23 cellular contexts compared by ENCODE assay signal in the genomic region with DNA sequence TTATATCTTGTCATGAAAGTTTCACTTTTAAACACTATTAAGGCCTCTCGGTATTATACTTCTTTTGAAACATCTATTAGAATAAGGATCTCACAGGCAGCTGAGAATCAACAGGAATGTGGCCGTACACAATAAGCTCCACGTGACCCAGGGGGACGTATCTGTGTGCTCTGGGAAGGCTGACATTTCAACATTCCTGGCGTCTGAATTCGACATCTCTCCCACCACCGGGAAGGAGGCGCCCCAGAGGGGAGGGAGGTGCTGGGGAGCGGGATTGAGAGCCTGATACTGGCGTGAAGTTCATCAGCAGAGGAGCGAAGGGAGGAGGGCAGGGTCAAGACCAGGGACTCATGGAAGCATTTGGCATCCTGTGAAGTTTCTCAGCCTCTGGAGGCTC.
DNase-seq lines count a peak whose midpoint lies in the region; ATAC-seq and TF ChIP-seq lines count a peak whose summit lies in the region.
"Had no signal": no experiment of that assay in that cellular context is flagged by ENCODE, and none has a peak within 500 bp of the region (broad histone marks: within the 10 kb centered on the region; RNA-seq: fewer than 3 reads in every experiment).

No MANE protein-coding gene starts in this region.

- H3K4me1 Mint-ChIP-seq in chondrocyte (ENCODE audit: low read depth) (no peaks in the 10 kb centered on the region), type B pancreatic cell (ENCODE audit: unreplicated experiment) (peaks cover 6% of the 10 kb centered on the region)
- peaks cover 0 to 4% (median 0%) of the 10 kb centered on the region in 7 donors for H3K4me1 Mint-ChIP-seq in naive thymus-derived CD4-positive, alpha-beta T cell
- H3K4me1 Mint-ChIP-seq: activated B cell treated with CpG ODN at 0.5 μM for 24 hours; activated naive CD8-positive, alpha-beta T cell treated with anti-CD3 and anti-CD28 coated beads for 36 hours had no signal

- H3K27me3 Mint-ChIP-seq in chondrocyte (ENCODE audit: low read depth) (peaks cover 29% of the 10 kb centered on the region), type B pancreatic cell (peaks cover 27% of the 10 kb centered on the region)
- peaks cover 0 to 31% (median 2%) of the 10 kb centered on the region in 5 donors for H3K27me3 Mint-ChIP-seq in naive thymus-derived CD4-positive, alpha-beta T cell
- H3K27me3 Mint-ChIP-seq: activated B cell treated with CpG ODN at 0.5 μM for 24 hours had no signal

- H3K27ac Mint-ChIP-seq in chondrocyte (ENCODE audit: unreplicated experiment) = no peak overlapping the region
- H3K27ac Mint-ChIP-seq in type B pancreatic cell = peak overlapping the region; percentile 58
- H3K27ac Mint-ChIP-seq in naive thymus-derived CD4-positive, alpha-beta T cell = no peak overlapping the region
- H3K27ac Mint-ChIP-seq: activated B cell treated with CpG ODN at 0.5 μM for 24 hours; activated naive CD8-positive, alpha-beta T cell treated with anti-CD3 and anti-CD28 coated beads for 36 hours; activated T-cell treated with anti-CD3 and anti-CD28 coated beads, Interleukin-2, amount 50 U/mL, for 72 hours had no signal

- no peak overlapping the region for H3K9ac ChIP-seq in mesendoderm (ENCODE audit: low read length)
- H3K9ac ChIP-seq in GM23248 = no peak overlapping the region
- H3K9ac ChIP-seq: BLaER1 treated with 17β-estradiol and CSF1 and Interleukin-3, amounts not matched to agents 10 nM and 100 nM had no signal

- H4K20me1 ChIP-seq in GM23248 (ENCODE audit: insufficient read depth) = no peaks in the 10 kb centered on the region
- H4K20me1 ChIP-seq: BLaER1 treated with 17β-estradiol and CSF1 and Interleukin-3, amounts not matched to agents 10 nM and 100 nM had no signal

- no peak overlapping the region for H3K4me3 Mint-ChIP-seq in chondrocyte (ENCODE audit: unreplicated experiment)
- H3K4me3 Mint-ChIP-seq in type B pancreatic cell = peak overlapping the region; percentile 54
- no peak overlapping the region for H3K4me3 Mint-ChIP-seq in naive thymus-derived CD4-positive, alpha-beta T cell
- H3K4me3 Mint-ChIP-seq: activated B cell treated with CpG ODN at 0.5 μM for 24 hours; activated naive CD8-positive, alpha-beta T cell treated with anti-CD3 and anti-CD28 coated beads for 36 hours; activated T-cell treated with anti-CD3 and anti-CD28 coated beads, Interleukin-2, amount 50 U/mL, for 72 hours had no signal

- peak overlapping the region; percentile 22 for H3K4me2 ChIP-seq in mesendoderm (ENCODE audit: low read length)
- no peak overlapping the region for H3K4me2 ChIP-seq in GM23248 (ENCODE audit: unreplicated experiment)
- H3K4me2 ChIP-seq: A549; BLaER1 treated with 17β-estradiol and CSF1 and Interleukin-3, amounts not matched to agents 10 nM and 100 nM had no signal

- H3K9me2 ChIP-seq in GM23248 (ENCODE audit: insufficient read depth) = no peaks in the 10 kb centered on the region

- H4K8ac ChIP-seq in mesendoderm (ENCODE audit: low read depth, low read length) = no peak overlapping the region

- no peak overlapping the region for H2AFZ ChIP-seq in GM23248

- POLR2A ChIA-PET in naive thymus-derived CD4-positive, alpha-beta T cell (lab: Charles Lee) = no interaction called here

- no peak overlapping the region for H3K23ac ChIP-seq in mesendoderm (ENCODE audit: low read length)

- H3K79me2 ChIP-seq in mesendoderm (ENCODE audit: control insufficient read depth, insufficient read depth, low read length) = no peaks in the 10 kb centered on the region
- no peaks in the 10 kb centered on the region for H3K79me2 ChIP-seq in GM23248 (ENCODE audit: insufficient read depth)

- H3K36me3 ChIP-seq in mesendoderm (ENCODE audit: control insufficient read depth, insufficient read depth, low read length) (no peaks in the 10 kb centered on the region), GM23248 (ENCODE audit: low read depth) (no peaks in the 10 kb centered on the region)
- H3K36me3 ChIP-seq in naive thymus-derived CD4-positive, alpha-beta T cell (ENCODE audit: control insufficient read depth in 2 of 3, insufficient read depth in 3 of 3, low read length in 3 of 3) = no peaks in the 10 kb centered on the region
- H3K36me3 ChIP-seq: BLaER1 treated with 17β-estradiol and CSF1 and Interleukin-3, amounts not matched to agents 10 nM and 100 nM; SJSA1; stomach; upper lobe of right lung had no signal

- H3K4me3 ChIP-seq in mesendoderm (ENCODE audit: low read length) (no peak overlapping the region), GM23248 (no peak overlapping the region)
- no peak overlapping the region for H3K4me3 ChIP-seq in naive thymus-derived CD4-positive, alpha-beta T cell (ENCODE audit: low read length)
- H3K4me3 ChIP-seq: A549; BLaER1 treated with 17β-estradiol and CSF1 and Interleukin-3, amounts not matched to agents 10 nM and 100 nM; SJSA1; stomach; upper lobe of right lung had no signal

- WGBS in mesendoderm (ENCODE audit: extremely low coverage, insufficient coverage, low lambda C conversion rate) = no CpG with 5 or more reads among the region's 11 CpGs
- 2 to 4% methylated on average over 11 of the region's 11 CpGs for WGBS in GM23248 (ENCODE audit: low coverage in 1 of 2, low lambda C conversion rate in 2 of 2, missing lambda C conversion rate in 2 of 2), 2 experiments

- DNase-seq in Right ventricle myocardium superior (no peak), left ventricle myocardium superior (no peak), chondrocyte (ENCODE audit: low spot score) (peak; percentile 44), mesendoderm (peak; percentile 91), type B pancreatic cell (ENCODE audit: extremely low spot score, unreplicated experiment) (no peak), GM23248 (no peak), caudate nucleus (lab: John Stamatoyannopoulos, UW) (no peak)
- no peak for DNase-seq in naive thymus-derived CD4-positive, alpha-beta T cell
- DNase-seq: activated B cell treated with CpG ODN at 0.5 μM for 24 hours; activated CD8-positive, alpha-beta memory T cell treated with anti-CD3 and anti-CD28 coated beads for 24 hours; activated naive CD8-positive, alpha-beta T cell treated with anti-CD3 and anti-CD28 coated beads for 36 hours; activated T-cell treated with anti-CD3 and anti-CD28 coated beads, Interleukin-2, amount 50 U/mL, for 72 hours; GOT3; NCI-H1417 treated with DMSO at 0.1 percent for 48 hours; NCI-H69; OCI-M1; stimulated activated CD4-positive, alpha-beta T cell treated with anti-CD3 and anti-CD28 coated beads, Interleukin-4, amount 100 ng/mL, for 24 hours; stomach; T-helper 2 cell; upper lobe of right lung had no signal

- no peak overlapping the region for H3K4ac ChIP-seq in mesendoderm (ENCODE audit: low read depth, low read length)

- H3K9me3 ChIP-seq in naive thymus-derived CD4-positive, alpha-beta T cell (ENCODE audit: control insufficient read depth in 2 of 3, low read length in 3 of 3) = no peaks in the 10 kb centered on the region
- no peaks in the 10 kb centered on the region for H3K9me3 ChIP-seq in GM23248 (ENCODE audit: low read depth)
- H3K9me3 ChIP-seq: A549; BLaER1 treated with 17β-estradiol and CSF1 and Interleukin-3, amounts not matched to agents 10 nM and 100 nM; SJSA1; stomach; upper lobe of right lung had no signal

- no peak overlapping the region for H3K27ac ChIP-seq in mesendoderm (ENCODE audit: low read depth, low read length)
- H3K27ac ChIP-seq in naive thymus-derived CD4-positive, alpha-beta T cell (ENCODE audit: low read depth, low read length) = no peak overlapping the region
- H3K27ac ChIP-seq in GM23248 = no peak overlapping the region
- H3K27ac ChIP-seq in caudate nucleus (ENCODE audit: low read depth, low read length) = no peak overlapping the region
- H3K27ac ChIP-seq: A549; BLaER1 treated with 17β-estradiol and CSF1 and Interleukin-3, amounts not matched to agents 10 nM and 100 nM; SJSA1; stomach; upper lobe of right lung had no signal

- H3K27me3 ChIP-seq in mesendoderm (ENCODE audit: insufficient read depth, low read length, poor library complexity) (no peaks in the 10 kb centered on the region), GM23248 (replicated peaks; ENCODE audit: insufficient read depth) (no peaks in the 10 kb centered on the region)
- H3K27me3 ChIP-seq in naive thymus-derived CD4-positive, alpha-beta T cell (ENCODE audit: control insufficient read depth in 2 of 2, insufficient read depth in 2 of 2, low read length in 2 of 2) = no peaks in the 10 kb centered on the region
- H3K27me3 ChIP-seq: BLaER1 treated with 17β-estradiol and CSF1 and Interleukin-3, amounts not matched to agents 10 nM and 100 nM; SJSA1 had no signal

- TF ChIP-seq CTCF in chondrocyte (IDR thresholded peaks at IDR 0.05) (no peak), type B pancreatic cell (conservative IDR thresholded peaks at IDR 0.05) (no peak)

- in situ Hi-C loops in GM23248 (cut with MboI) = no loop called here

- H2BK120ac ChIP-seq in mesendoderm (ENCODE audit: low read depth, low read length) = no peak overlapping the region

- H3K36me3 Mint-ChIP-seq in chondrocyte (ENCODE audit: low read depth) = no peaks in the 10 kb centered on the region
- H3K36me3 Mint-ChIP-seq in type B pancreatic cell = no peaks in the 10 kb centered on the region
- H3K36me3 Mint-ChIP-seq in naive thymus-derived CD4-positive, alpha-beta T cell = no peaks in the 10 kb centered on the region

- peak; percentile 31 for ATAC-seq in Right ventricle myocardium superior (ENCODE audit: poor library complexity)
- ATAC-seq in left ventricle myocardium superior = no peak
- ATAC-seq in naive thymus-derived CD4-positive, alpha-beta T cell = no peak
- ATAC-seq: activated T-cell treated with anti-CD3 and anti-CD28 coated beads, Interleukin-2, amount 50 U/mL, for 72 hours; upper lobe of right lung had no signal

- no peak overlapping the region for H2AK5ac ChIP-seq in mesendoderm (ENCODE audit: low read length)

- H3K56ac ChIP-seq in mesendoderm (ENCODE audit: low read length) = no peak overlapping the region

- no peaks in the 10 kb centered on the region for H3K79me1 ChIP-seq in mesendoderm (ENCODE audit: low read length)

- no peaks in the 10 kb centered on the region for H3F3A ChIP-seq in GM23248 (ENCODE audit: insufficient read depth)

- no peak overlapping the region for H3K18ac ChIP-seq in mesendoderm (ENCODE audit: low read length)

- H2BK15ac ChIP-seq in mesendoderm (replicated peaks; ENCODE audit: low read depth) = no peak overlapping the region

- H3K9me3 Mint-ChIP-seq in chondrocyte (ENCODE audit: low read depth) (no peaks in the 10 kb centered on the region), type B pancreatic cell (no peaks in the 10 kb centered on the region)
- peaks cover 0 to 2% (median 0%) of the 10 kb centered on the region in 11 donors for H3K9me3 Mint-ChIP-seq in naive thymus-derived CD4-positive, alpha-beta T cell
- H3K9me3 Mint-ChIP-seq: activated naive CD8-positive, alpha-beta T cell treated with anti-CD3 and anti-CD28 coated beads for 36 hours had no signal

- no peak overlapping the region for H2BK5ac ChIP-seq in mesendoderm (ENCODE audit: low read length)

- CTCF ChIA-PET in naive thymus-derived CD4-positive, alpha-beta T cell (lab: Charles Lee) = interaction anchor here (0.6 kb wide), 1 partner anchor 35 kb away, joined by 3 read pairs; no protein-coding TSS in a partner anchor

- H3K4me1 ChIP-seq in mesendoderm (ENCODE audit: control insufficient read depth, low read depth, low read length) (peaks cover 3% of the 10 kb centered on the region), GM23248 (ENCODE audit: insufficient read depth) (no peaks in the 10 kb centered on the region)
- no peaks in the 10 kb centered on the region for H3K4me1 ChIP-seq in naive thymus-derived CD4-positive, alpha-beta T cell (ENCODE audit: control insufficient read depth in 2 of 2, insufficient read depth in 2 of 2, low read length in 2 of 2)
- H3K4me1 ChIP-seq: A549, SJSA1, stomach, upper lobe of right lung had no signal

- intact Hi-C loops in Right ventricle myocardium superior (cut with DNase I) (no loop called here), left ventricle myocardium superior (cut with micrococcal nuclease) (no loop called here)
- intact Hi-C loops in naive thymus-derived CD4-positive, alpha-beta T cell (cut with micrococcal nuclease) = no loop called here

- H4K5ac ChIP-seq in mesendoderm (ENCODE audit: low read length) = no peak overlapping the region

Comparison
In these comparisons a context has a peak if more than half of its experiments do, and no peak if none do; other contexts are left out.
1. DNase-seq: peak in chondrocyte (single experiment) and mesendoderm (single experiment); none in Right ventricle myocardium superior (single experiment), left ventricle myocardium superior (single experiment), type B pancreatic cell (single experiment), naive thymus-derived CD4-positive, alpha-beta T cell (0 of 9), GM23248 (single experiment) and caudate nucleus (0 of 61).